8 cellular contexts compared by ENCODE assay signal in genomic region chr1:232951605-232952004, GRCh38. TPM values are rescaled to one million over a fixed set of nuclear protein-coding genes. Genes with fewer than 3 reads are reported as not detected.
DNase-seq lines count a peak whose midpoint lies in the region; ATAC-seq and TF ChIP-seq lines count a peak whose summit lies in the region.

No MANE protein-coding gene starts in this region.

- H3K4ac ChIP-seq in H9 (ENCODE audit: low read depth, low read length): no peak overlapping the region

- in situ Hi-C loops in gastrocnemius medialis (cut with MboI; ENCODE audit: low sequenced_read_pairs in 4 of 4): loop anchor here in 2 of 4 donors (25.0 kb wide), 1 partner anchor 314 kb away; the partner anchor contains the start of gene SIPA1L2 (in 2 of the 2)

- H3T11ph ChIP-seq in H9 (ENCODE audit: low read length): no peak overlapping the region

- peaks cover 3% of the 10 kb centered on the region for H3K23me2 ChIP-seq in H9 (ENCODE audit: insufficient read length, low read depth, low read length, poor library complexity, severe bottlenecking)

- peaks cover 38 to 41% of the 10 kb centered on the region in 2 experiments for H3K4me1 Mint-ChIP-seq in H9

- H3K4me3 ChIP-seq in SU-DHL-6 (ENCODE audit: insufficient read depth, low read length, poor library complexity, severe bottlenecking) (peak overlapping the region; percentile 97), gastrocnemius medialis (peak overlapping the region; percentile 77 to 94 (median 88))

- no peak overlapping the region for H2BK15ac ChIP-seq in H9 (ENCODE audit: low read depth, low read length)

- H3K27me3 ChIP-seq in H9 (ENCODE audit: insufficient read depth, low read length): no peaks in the 10 kb centered on the region
- H3K27me3 ChIP-seq in SU-DHL-6 (ENCODE audit: low read length): no peaks in the 10 kb centered on the region
- H3K27me3 ChIP-seq in gastrocnemius medialis: no peaks in the 10 kb centered on the region

- H3F3A ChIP-seq in SU-DHL-6 (ENCODE audit: insufficient read depth): no peaks in the 10 kb centered on the region; the same call in 1 of the 2 replicates

- no peak overlapping the region for H4K5ac ChIP-seq in H9 (ENCODE audit: insufficient read length, low read depth, low read length)

- intact Hi-C loops in gastrocnemius medialis (cut with DNase I; ENCODE audit: low total_unique reads): loop anchor here (2.0 to 5.0 kb wide), 3 partner anchors 13 to 319 kb away; partner anchors contain the start of genes MAP10 and SIPA1L2

- ATAC-seq in gastrocnemius medialis (no peak), GM21528 (IDR thresholded peaks at IDR 0.05; ENCODE audit: low FRiP score, unreplicated experiment) (no peak), GM21723 (IDR thresholded peaks at IDR 0.05; ENCODE audit: unreplicated experiment) (no peak)

- H3K9ac ChIP-seq in H9 (ENCODE audit: extremely low read depth, insufficient read length, low read length) (peak overlapping the region; percentile 1), SU-DHL-6 (ENCODE audit: low read length) (peak overlapping the region; percentile 84)

- no peak overlapping the region for H2BK120ac ChIP-seq in H9 (ENCODE audit: low read depth, low read length, poor library complexity, severe bottlenecking)

- no CpG with 5 or more reads among the region's 1 CpG for WGBS in H9 (ENCODE audit: extremely low coverage, insufficient read length, low lambda C conversion rate)

- no peak overlapping the region for H4K91ac ChIP-seq in H9 (ENCODE audit: insufficient read length, low read depth, low read length)

- DNase-seq in H9: no peak
- DNase-seq in fibroblast of peridontal ligament (ENCODE audit: extremely low read depth): peak; percentile 6
- DNase-seq in gastrocnemius medialis: no peak
- DNase-seq in NCI-H2171 treated with DMSO at 0.1 percent for 48 hours (lab: John Stamatoyannopoulos, UW): no peak
- no peak for DNase-seq in NCI-H510A (lab: John Stamatoyannopoulos, UW)

- no peak overlapping the region for H3K18ac ChIP-seq in H9 (ENCODE audit: insufficient read length, low read depth, low read length)

- peaks cover 8% of the 10 kb centered on the region for H3K79me1 ChIP-seq in H9 (ENCODE audit: insufficient read depth, low read depth, low read length, poor library complexity, severe bottlenecking)

- no peaks in the 10 kb centered on the region for H3K9me3 ChIP-seq in H9 (ENCODE audit: control insufficient read depth, low read depth, low read length)
- H3K9me3 ChIP-seq in SU-DHL-6 (ENCODE audit: insufficient read depth, low read length): no peaks in the 10 kb centered on the region
- no peaks in the 10 kb centered on the region for H3K9me3 ChIP-seq in gastrocnemius medialis

- TF ChIP-seq POLR2A in gastrocnemius medialis (IDR thresholded peaks at IDR 0.05): no peak

- H3K4me1 ChIP-seq in H9 (ENCODE audit: insufficient read depth, low read length) (peaks cover 4% of the 10 kb centered on the region; the same call in 1 of the 2 replicates), gastrocnemius medialis (peaks cover 19 to 27% of the 10 kb centered on the region in 2 donors)

- H3K27ac ChIP-seq in H9 (ENCODE audit: insufficient read length, low read depth, low read length) (no peak overlapping the region), SU-DHL-6 (ENCODE audit: low read depth, low read length) (peak overlapping the region; percentile 46), gastrocnemius medialis (peak overlapping the region; percentile 88 to 96 (median 92))

- no peak overlapping the region for H2BK12ac ChIP-seq in H9 (ENCODE audit: insufficient read length, low read depth, low read length)

- H3K27me3 Mint-ChIP-seq in H9 (ENCODE audit: low read depth): peaks cover 6% of the 10 kb centered on the region; the same call in 1 of the 2 replicates

- no peak for TF ChIP-seq CTCF in H9 (conservative IDR thresholded peaks at IDR 0.05)
- TF ChIP-seq CTCF in SU-DHL-6 (IDR thresholded peaks at IDR 0.05; ENCODE audit: insufficient read depth, low read length, poor library complexity, severe bottlenecking): no peak
- TF ChIP-seq CTCF in gastrocnemius medialis (IDR thresholded peaks at IDR 0.05 in 4 of 5, conservative IDR thresholded peaks at IDR 0.05 in 1 of 5): no peak

- H3K14ac ChIP-seq in H9 (ENCODE audit: insufficient read depth, low read length): no peak overlapping the region

- H4K20me1 ChIP-seq in H9 (ENCODE audit: control insufficient read depth, insufficient read depth, insufficient read length) (no peaks in the 10 kb centered on the region), SU-DHL-6 (ENCODE audit: low read depth, low read length) (no peaks in the 10 kb centered on the region)

- H3K4me2 ChIP-seq in H9 (ENCODE audit: insufficient read depth, insufficient read length, low read length): peak overlapping the region; percentile 68
- peak overlapping the region; percentile 64 for H3K4me2 ChIP-seq in SU-DHL-6 (ENCODE audit: low read depth, low read length, poor library complexity, severe bottlenecking)

- H3K79me2 ChIP-seq in H9 (ENCODE audit: insufficient read depth, low read length) (peaks cover 11% of the 10 kb centered on the region; the same call in 1 of the 2 replicates), SU-DHL-6 (ENCODE audit: insufficient read depth, low read length) (peaks cover 23% of the 10 kb centered on the region; the same call in 1 of the 2 replicates)

- H3K36me3 ChIP-seq in SU-DHL-6 (ENCODE audit: low read length): no peaks in the 10 kb centered on the region
- H3K36me3 ChIP-seq in gastrocnemius medialis: peaks cover 0 to 5% of the 10 kb centered on the region in 2 donors

- H2AFZ ChIP-seq in H9 (ENCODE audit: low read length) (no peak overlapping the region), SU-DHL-6 (ENCODE audit: low read depth, low read length, severe bottlenecking) (no peak overlapping the region)

- no peak overlapping the region for H4K8ac ChIP-seq in H9 (replicated peaks; ENCODE audit: insufficient read length, low read depth, low read length)

- H3K36me3 Mint-ChIP-seq in H9 (ENCODE audit: insufficient read depth in 1 of 3, low read depth in 3 of 3): peaks cover 4 to 11% (median 8%) of the 10 kb centered on the region in 3 experiments; a peak in 5 of 7 replicates

- no peak overlapping the region; a peak in 1 of 7 replicates for H3K27ac Mint-ChIP-seq in H9

- H3K9me2 ChIP-seq in SU-DHL-6 (replicated peaks; ENCODE audit: insufficient read depth, low read length): no peaks in the 10 kb centered on the region

- H3K56ac ChIP-seq in H9 (ENCODE audit: insufficient read length, low read depth, low read length): no peak overlapping the region

- no peaks in the 10 kb centered on the region; a peak in 1 of 5 replicates for H3K9me3 Mint-ChIP-seq in H9

- no peak overlapping the region for H2BK5ac ChIP-seq in H9 (ENCODE audit: insufficient read length, low read length)

- no peak overlapping the region for H3K23ac ChIP-seq in H9 (ENCODE audit: insufficient read length, low read depth, low read length)

- H2AK5ac ChIP-seq in H9 (ENCODE audit: insufficient read length, low read length): no peak overlapping the region

- H3K4me3 Mint-ChIP-seq in H9: peak overlapping the region; percentile 83 to 98

- no peak overlapping the region for H2BK20ac ChIP-seq in H9 (ENCODE audit: low read depth, low read length, poor library complexity, severe bottlenecking)

RNA-seq across cellular contexts. Expression of gene NTPCR, which starts 1.2 kb away (rescaled TPM):
- 87.4 and 92.3 TPM in 2 replicates for total RNA-seq in H9 (2021)
- total RNA-seq in gastrocnemius medialis: 10 to 100 TPM; 20.5 to 33.7 (median 24.2) TPM
